24 cellular contexts compared by ENCODE assay signal in genomic region chr17:13352747-13353415, GRCh38.
DNase-seq lines count a peak whose midpoint lies in the region; ATAC-seq, FAIRE-seq and TF ChIP-seq lines count a peak whose summit lies in the region.
"Had no signal": no experiment of that assay in that cellular context is flagged by ENCODE, and none has a peak within 500 bp of the region (broad histone marks: within the 10 kb centered on the region; RNA-seq: fewer than 3 reads in every experiment).

No MANE protein-coding gene starts in this region.

- FAIRE-seq in A549 (lab: Jason Lieb, UNC) (no peak), keratinocyte (lab: Jason Lieb, UNC) (peak; percentile 43)

- no peaks in the 10 kb centered on the region for H4K20me1 ChIP-seq in keratinocyte (ENCODE audit: control insufficient read depth, extremely low read depth, insufficient read depth, low read length)

- no peak for TF ChIP-seq RAD21 in A549 (conservative IDR thresholded peaks at IDR 0.05 in 1 of 2, IDR thresholded peaks at IDR 0.05 in 1 of 2)

- H3K27me3 ChIP-seq in keratinocyte (ENCODE audit: control insufficient read depth, extremely low read depth, insufficient read depth, low read length) = no peaks in the 10 kb centered on the region
- no peaks in the 10 kb centered on the region for H3K27me3 ChIP-seq in gastrocnemius medialis
- H3K27me3 ChIP-seq: neutrophil, right lobe of liver, vagina had no signal

- no peak overlapping the region for H3K27ac ChIP-seq in A549
- no peak overlapping the region for H3K27ac ChIP-seq in keratinocyte (ENCODE audit: control insufficient read depth, insufficient read depth, low read length)
- H3K27ac ChIP-seq in gastrocnemius medialis = no peak overlapping the region
- H3K27ac ChIP-seq: neutrophil, right lobe of liver, stomach, vagina had no signal

- 33% methylated on average over 10 of the region's 10 CpGs for WGBS in A549 (ENCODE audit: missing lambda C conversion rate)

- H3K9me3 ChIP-seq in A549 (0 out of 3 replicates have a peak, but pooled peaks cover 10% of the 10 kb centered on the region), keratinocyte (ENCODE audit: control insufficient read depth, low read depth, low read length) (peaks cover 2% of the 10 kb centered on the region), gastrocnemius medialis (no peaks in the 10 kb centered on the region)
- H3K9me3 ChIP-seq: left ventricle myocardium inferior, neutrophil, right lobe of liver, stomach, vagina had no signal

- CTCF ChIA-PET in A549 (lab: Yijun Ruan, JAX) = interaction anchor here (1.1 to 2.0 kb wide), 4 partner anchors 9 to 948 kb away, joined by 3 to 8 read pairs (median 3); partner anchors contain the start of gene HS3ST3B1

- no peaks in the 10 kb centered on the region for H3K79me2 ChIP-seq in keratinocyte (ENCODE audit: control insufficient read depth, insufficient read depth, low read length)

- dilution Hi-C loops in keratinocyte (cut with MboI; ENCODE audit: extremely low pct_ligation_motif_present, low sequenced_read_pairs) = no loop called here

- H2AFZ ChIP-seq in keratinocyte (ENCODE audit: control insufficient read depth, low read length) = no peak overlapping the region

- intact Hi-C loops in gastrocnemius medialis (cut with DNase I; ENCODE audit: low total_unique reads) = no loop called here

- H3K9me1 ChIP-seq in keratinocyte (ENCODE audit: control insufficient read depth, extremely low read depth, insufficient read depth, low read length) = no peaks in the 10 kb centered on the region

- POLR2A ChIA-PET in A549 (lab: Yijun Ruan, JAX) = no interaction called here

- DNase-seq in A549 (ENCODE audit: low read depth in 1 of 2, low spot score in 1 of 2) (no peak), NCI-H146 (lab: John Stamatoyannopoulos, UW) (peak; percentile 50), SW480 (ENCODE audit: low spot score) (peak; percentile 42), keratinocyte (ENCODE audit: low read depth, low spot score) (no peak), gastrocnemius medialis (no peak)
- DNase-seq in stimulated activated CD4-positive, alpha-beta T cell treated with anti-CD3 and anti-CD28 coated beads, Interleukin-15, amount 100 ng/mL, for 24 hours = no peak
- DNase-seq in activated CD8-positive, alpha-beta memory T cell treated with anti-CD3 and anti-CD28 coated beads for 24 hours = no peak
- DNase-seq: activated CD4-positive, alpha-beta T cell treated with anti-CD3 and anti-CD28 coated beads for 48 hours; activated naive CD4-positive, alpha-beta T cell treated with anti-CD3 and anti-CD28 coated beads, Interleukin-2, amount 50 U/mL, for 16 hours; activated T-cell treated with anti-CD3 and anti-CD28 coated beads for 4 hours; CD8-positive, alpha-beta T cell; effector CD4-positive, alpha-beta T cell; glutamatergic neuron; NCI-H2107; NCI-H446; right lobe of liver; RPMI8226; stimulated activated CD4-positive, alpha-beta T cell treated with anti-CD3 and anti-CD28 coated beads, Interleukin-12 subunit alpha, Interleukin-12 subunit beta, amount 100 ng/mL, for 4 hours; stimulated activated CD4-positive, alpha-beta T cell treated with anti-CD3 and anti-CD28 coated beads, Interleukin-4, amount 100 ng/mL, for 1 hour; stomach had no signal

- H3K4me2 ChIP-seq in A549 = no peak overlapping the region
- no peak overlapping the region for H3K4me2 ChIP-seq in keratinocyte (ENCODE audit: control insufficient read depth, extremely low read depth, insufficient read depth, low read depth, low read length)

- TF ChIP-seq EP300 in A549 (IDR thresholded peaks at IDR 0.05) = no peak

- H3K36me3 ChIP-seq in keratinocyte (ENCODE audit: control insufficient read depth in 2 of 2, extremely low read depth in 1 of 2, insufficient read depth in 2 of 2, low read length in 2 of 2) (no peaks in the 10 kb centered on the region), gastrocnemius medialis (no peaks in the 10 kb centered on the region)
- H3K36me3 ChIP-seq: left ventricle myocardium inferior, neutrophil, right lobe of liver, stomach, vagina had no signal

- no peak for TF ChIP-seq POLR2A in A549 (IDR thresholded peaks at IDR 0.05; ENCODE audit: low read length)
- no peak for TF ChIP-seq POLR2A in gastrocnemius medialis (IDR thresholded peaks at IDR 0.05)

- H3K4me1 ChIP-seq in A549 (no peaks in the 10 kb centered on the region), keratinocyte (ENCODE audit: control insufficient read depth, extremely low read depth, insufficient read depth, low read length) (peaks cover 2% of the 10 kb centered on the region), gastrocnemius medialis (no peaks in the 10 kb centered on the region)
- H3K4me1 ChIP-seq: right lobe of liver, stomach, vagina had no signal

- ATAC-seq in A549 = 0 out of 6 replicates have a peak, but pooled peaks of 1 of the 2 experiments have one; percentile 19
- no peak for ATAC-seq in HG02885 (IDR thresholded peaks at IDR 0.05; ENCODE audit: poor library complexity, unreplicated experiment)
- no peak for ATAC-seq in gastrocnemius medialis
- ATAC-seq: CD8-positive, alpha-beta T cell had no signal

- no peak overlapping the region for H3K4me3 ChIP-seq in A549
- no peak overlapping the region for H3K4me3 ChIP-seq in keratinocyte (ENCODE audit: control insufficient read depth in 2 of 3, extremely low read depth in 1 of 3, insufficient read depth in 2 of 3, low read depth in 1 of 3, low read length in 3 of 3)
- no peak overlapping the region for H3K4me3 ChIP-seq in gastrocnemius medialis
- H3K4me3 ChIP-seq: left ventricle myocardium inferior, right lobe of liver, stomach, vagina had no signal

- no peak overlapping the region for H3K9ac ChIP-seq in keratinocyte (ENCODE audit: control insufficient read depth, extremely low read depth, insufficient read depth, low read length)

- TF ChIP-seq CTCF in A549 (IDR thresholded peaks at IDR 0.05) (no peak), keratinocyte (optimal IDR thresholded peaks at IDR 0.05 in 1 of 3, IDR thresholded peaks at IDR 0.05 in 1 of 3, conservative IDR thresholded peaks at IDR 0.05 in 1 of 3; ENCODE audit: extremely low read depth in 1 of 3, insufficient read depth in 2 of 3, low read length in 3 of 3) (no peak), gastrocnemius medialis (IDR thresholded peaks at IDR 0.05 in 4 of 5, conservative IDR thresholded peaks at IDR 0.05 in 1 of 5) (no peak)

- in situ Hi-C loops in gastrocnemius medialis (cut with MboI; ENCODE audit: low sequenced_read_pairs in 4 of 4) = no loop called here

TF ChIP-seq in A549, 52 proteins besides CTCF, POLR2A, EP300 and RAD21:
- TF ChIP-seq PBX3 (IDR thresholded peaks at IDR 0.05) = no peak
- TF ChIP-seq NFE2L2 (conservative IDR thresholded peaks at IDR 0.05; ENCODE audit: low read length) = 0 out of 2 replicates have a peak, but pooled peaks have one; percentile 2
TF ChIP-seq in A549: peak in this region for 1.

Comparison
In these comparisons a context has a peak if more than half of its experiments do, and no peak if none do; other contexts are left out.
1. DNase-seq: peak in NCI-H146 (single experiment) and SW480 (single experiment); none in A549 (0 of 2), keratinocyte (single experiment), stimulated activated CD4-positive, alpha-beta T cell treated with anti-CD3 and anti-CD28 coated beads, Interleukin-15, amount 100 ng/mL, for 24 hours (single experiment), activated CD8-positive, alpha-beta memory T cell treated with anti-CD3 and anti-CD28 coated beads for 24 hours (single experiment) and gastrocnemius medialis (0 of 2).